Comparison of ENCODE assay signal across 8 cellular contexts in the genomic region with DNA sequence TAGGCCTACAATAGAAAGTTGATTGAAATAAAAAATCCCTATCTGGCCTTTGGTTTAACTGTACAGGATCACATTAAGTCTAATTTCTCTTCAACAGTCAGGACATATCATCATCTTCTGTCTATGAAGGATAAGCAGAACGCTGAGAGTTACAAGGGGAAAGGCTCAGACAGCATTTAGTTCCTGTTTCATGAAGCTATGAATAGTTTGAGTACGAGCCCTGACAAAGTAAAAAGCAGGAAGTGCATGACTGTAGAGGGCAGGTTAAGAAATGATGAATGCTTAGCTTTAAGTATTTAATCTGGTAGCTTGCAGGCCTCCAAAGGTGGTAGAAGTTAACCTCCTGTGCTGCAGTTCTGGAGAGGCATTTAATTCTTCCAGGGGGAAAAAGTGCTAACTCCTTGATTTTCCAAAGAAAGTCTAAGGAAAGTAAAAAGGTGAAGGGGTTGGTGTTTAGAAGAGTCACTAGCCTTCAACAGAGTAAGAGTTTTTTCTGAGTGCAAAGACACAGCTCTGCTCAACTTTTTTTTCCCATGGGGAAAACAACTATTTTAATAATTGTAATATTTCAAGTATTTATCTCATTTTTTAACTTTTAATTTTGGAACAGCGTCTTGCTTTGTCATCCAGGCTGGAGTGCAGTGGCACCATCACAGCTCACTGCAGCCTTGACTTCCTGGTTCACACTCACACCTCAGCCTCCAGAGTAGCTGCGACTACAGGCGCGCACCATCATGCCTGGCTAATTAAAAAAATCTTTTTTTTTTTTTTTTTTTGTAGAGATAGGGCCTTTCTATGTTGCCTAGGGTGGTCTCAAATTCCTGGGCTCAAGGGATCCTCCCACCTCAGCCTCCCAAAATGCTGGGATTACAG.
DNase-seq lines count a peak whose midpoint lies in the region; ATAC-seq, FAIRE-seq and TF ChIP-seq lines count a peak whose summit lies in the region.

No MANE protein-coding gene starts in this region.

- CTCF ChIA-PET in activated naive CD4-positive, alpha-beta T cell treated with anti-CD3 and anti-CD28 coated beads, Interleukin-2, amount 10 ng/mL, durations not matched to agents 7 days and 5 days (lab: Charles Lee), result interaction anchor here (1.5 kb wide), 1 partner anchor 32 kb away, joined by 3 read pairs; no protein-coding TSS in a partner anchor

- no peak for DNase-seq in activated naive CD4-positive, alpha-beta T cell treated with anti-CD3 and anti-CD28 coated beads, Interleukin-2, amount 10 ng/mL, durations not matched to agents 7 days and 5 days
- DNase-seq in activated naive CD4-positive, alpha-beta T cell (lab: John Stamatoyannopoulos, UW), result no peak
- peak; percentile 44 for DNase-seq in kidney tubule cell (ENCODE audit: low spot score)
- DNase-seq in SK-N-DZ (ENCODE audit: low spot score), result no peak
- DNase-seq in RCC 7860 (ENCODE audit: low spot score), result no peak
- DNase-seq in colonic mucosa, result no peak

- no peaks in the 10 kb centered on the region for H3K9me3 ChIP-seq in colonic mucosa

- no peaks in the 10 kb centered on the region for H3K27me3 ChIP-seq in colonic mucosa

- no peak overlapping the region for H3K4me3 Mint-ChIP-seq in activated naive CD4-positive, alpha-beta T cell treated with anti-CD3 and anti-CD28 coated beads, Interleukin-2, amount 10 ng/mL, durations not matched to agents 7 days and 5 days
- H3K4me3 Mint-ChIP-seq in T-helper 1 cell treated with Interleukin-12 subunit alpha and Interleukin-12 subunit beta and Interleukin-4 antibody, amounts not matched to agents 30 μg/mL and 1 μg/mL, for 36 hours, result peak overlapping the region; percentile 16

- ATAC-seq in HG03097 (IDR thresholded peaks at IDR 0.05; ENCODE audit: low FRiP score, unreplicated experiment), result peak; percentile 97

- H3K9me3 Mint-ChIP-seq in activated naive CD4-positive, alpha-beta T cell treated with anti-CD3 and anti-CD28 coated beads, Interleukin-2, amount 10 ng/mL, durations not matched to agents 7 days and 5 days, result no peaks in the 10 kb centered on the region
- peaks cover 11% of the 10 kb centered on the region for H3K9me3 Mint-ChIP-seq in T-helper 1 cell treated with Interleukin-12 subunit alpha and Interleukin-12 subunit beta and Interleukin-4 antibody, amounts not matched to agents 30 μg/mL and 1 μg/mL, for 36 hours

- H3K27ac ChIP-seq in colonic mucosa, result no peak overlapping the region

- intact Hi-C loops in colonic mucosa (cut with DNase I), result no loop called here

- no peak overlapping the region for H3K9ac ChIP-seq in colonic mucosa (ENCODE audit: low read depth in 2 of 2, low read length in 2 of 2)

- peaks cover 11% of the 10 kb centered on the region for H3K36me3 Mint-ChIP-seq in activated naive CD4-positive, alpha-beta T cell treated with anti-CD3 and anti-CD28 coated beads, Interleukin-2, amount 10 ng/mL, durations not matched to agents 7 days and 5 days
- peaks cover 16% of the 10 kb centered on the region for H3K36me3 Mint-ChIP-seq in T-helper 1 cell treated with Interleukin-12 subunit alpha and Interleukin-12 subunit beta and Interleukin-4 antibody, amounts not matched to agents 30 μg/mL and 1 μg/mL, for 36 hours (ENCODE audit: low read depth)

- peaks cover 4% of the 10 kb centered on the region for H3K36me3 ChIP-seq in colonic mucosa

- no peaks in the 10 kb centered on the region for H3K4me1 ChIP-seq in colonic mucosa

- H3K4me3 ChIP-seq in colonic mucosa, result no peak overlapping the region

- H3K27me3 Mint-ChIP-seq in activated naive CD4-positive, alpha-beta T cell treated with anti-CD3 and anti-CD28 coated beads, Interleukin-2, amount 10 ng/mL, durations not matched to agents 7 days and 5 days, result no peaks in the 10 kb centered on the region
- no peaks in the 10 kb centered on the region for H3K27me3 Mint-ChIP-seq in T-helper 1 cell treated with Interleukin-12 subunit alpha and Interleukin-12 subunit beta and Interleukin-4 antibody, amounts not matched to agents 30 μg/mL and 1 μg/mL, for 36 hours (ENCODE audit: low read depth)

- no peak for TF ChIP-seq CTCF in colonic mucosa (IDR thresholded peaks at IDR 0.05)

- peaks cover 8% of the 10 kb centered on the region for H3K4me1 Mint-ChIP-seq in activated naive CD4-positive, alpha-beta T cell treated with anti-CD3 and anti-CD28 coated beads, Interleukin-2, amount 10 ng/mL, durations not matched to agents 7 days and 5 days
- H3K4me1 Mint-ChIP-seq in T-helper 1 cell treated with Interleukin-12 subunit alpha and Interleukin-12 subunit beta and Interleukin-4 antibody, amounts not matched to agents 30 μg/mL and 1 μg/mL, for 36 hours (ENCODE audit: low read depth), result peaks cover 7% of the 10 kb centered on the region

- peak overlapping the region; percentile 72 for H3K27ac Mint-ChIP-seq in activated naive CD4-positive, alpha-beta T cell treated with anti-CD3 and anti-CD28 coated beads, Interleukin-2, amount 10 ng/mL, durations not matched to agents 7 days and 5 days
- H3K27ac Mint-ChIP-seq in T-helper 1 cell treated with Interleukin-12 subunit alpha and Interleukin-12 subunit beta and Interleukin-4 antibody, amounts not matched to agents 30 μg/mL and 1 μg/mL, for 36 hours, result peak overlapping the region; percentile 79

- FAIRE-seq in RCC 7860 (lab: Jason Lieb, UNC), result no peak
